8 cellular contexts compared by ENCODE assay signal in the genomic region with DNA sequence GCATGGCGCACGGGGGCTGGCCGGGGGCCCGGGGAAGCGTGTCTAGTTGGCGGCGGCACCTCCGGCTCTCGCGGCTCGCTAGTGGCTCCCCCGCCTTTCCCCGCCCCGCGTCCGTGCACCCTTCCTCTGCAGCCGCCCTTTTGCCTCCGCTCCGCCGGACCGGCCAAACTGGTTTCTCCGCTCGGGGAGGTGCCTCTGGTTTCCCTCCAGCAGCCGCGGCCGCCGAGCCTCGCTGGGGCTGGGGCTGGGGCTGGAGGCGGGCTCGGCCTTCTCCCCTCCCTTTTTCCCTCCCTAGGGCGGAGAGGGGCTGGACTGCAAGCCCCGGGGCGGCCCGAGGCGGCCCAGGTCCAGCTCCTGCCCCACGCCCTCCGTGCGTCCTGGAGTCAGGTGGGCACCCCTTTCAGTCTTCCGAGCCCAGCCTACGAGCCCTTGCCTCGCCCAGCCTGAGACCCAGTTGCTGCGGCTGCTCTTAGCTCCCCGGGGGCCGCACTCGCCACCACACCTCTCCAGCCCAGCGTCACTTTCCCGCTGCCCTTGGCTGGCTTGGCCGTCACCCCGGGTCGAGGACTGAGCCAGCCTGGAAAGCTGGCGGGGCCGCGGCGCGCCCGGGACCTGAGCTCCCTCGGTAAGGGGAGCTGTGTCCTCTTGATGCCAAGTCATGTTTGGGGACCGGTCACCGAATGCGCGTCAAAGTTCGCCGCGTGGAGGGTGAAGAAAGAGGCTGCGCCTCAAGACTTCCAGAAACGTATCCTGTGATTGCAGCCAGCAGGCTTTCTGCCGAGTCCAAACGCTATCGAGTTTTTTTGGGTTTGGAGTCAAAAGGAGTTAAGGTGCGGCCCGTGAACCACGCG. TPM values are rescaled to one million over a fixed set of nuclear protein-coding genes. Genes with fewer than 3 reads are reported as not detected.
DNase-seq lines count a peak whose midpoint lies in the region; ATAC-seq, FAIRE-seq and TF ChIP-seq lines count a peak whose summit lies in the region.

A gene (minus strand): TSS at position 197 of the 851 bp plus-strand sequence. CDS start 71,508 bp downstream, outside the sequence.

- no peaks in the 10 kb centered on the region for H3K9me3 Mint-ChIP-seq in activated naive CD4-positive, alpha-beta T cell treated with anti-CD3 and anti-CD28 coated beads, Interleukin-2, amount 50 U/mL, for 24 hours
- H3K9me3 Mint-ChIP-seq in activated CD8-positive, alpha-beta T cell treated with anti-CD3 and anti-CD28 coated beads for 36 hours: no peaks in the 10 kb centered on the region
- H3K9me3 Mint-ChIP-seq in neural crest cell: no peaks in the 10 kb centered on the region

- no peaks in the 10 kb centered on the region for H3K36me3 Mint-ChIP-seq in activated naive CD4-positive, alpha-beta T cell treated with anti-CD3 and anti-CD28 coated beads, Interleukin-2, amount 50 U/mL, for 24 hours
- no peaks in the 10 kb centered on the region for H3K36me3 Mint-ChIP-seq in activated CD8-positive, alpha-beta T cell treated with anti-CD3 and anti-CD28 coated beads for 36 hours (ENCODE audit: low read depth)
- peaks cover 3% of the 10 kb centered on the region for H3K36me3 Mint-ChIP-seq in neural crest cell (ENCODE audit: low read depth)

- FAIRE-seq in HTR-8/SVneo (lab: Jason Lieb, UNC) (no peak), frontal cortex (lab: Jason Lieb, UNC) (no peak)

- DNase-seq in activated naive CD4-positive, alpha-beta T cell (lab: John Stamatoyannopoulos, UW): no peak
- DNase-seq in HTR-8/SVneo (ENCODE audit: insufficient read length, low spot score) (peak; percentile 40), frontal cortex (ENCODE audit: low spot score in 2 of 2) (peak; percentile 43 to 46), neural crest cell (ENCODE audit: low read depth, low spot score) (peak; percentile 16)
- peak; percentile 24 for DNase-seq in activated CD8-positive, alpha-beta T cell treated with anti-CD3 and anti-CD28 coated beads for 36 hours

- POLR2A ChIA-PET in activated CD8-positive, alpha-beta T cell treated with anti-CD3 and anti-CD28 coated beads for 36 hours (lab: Charles Lee): interaction anchor here (1.0 kb wide), 1 partner anchor 9 kb away, joined by 4 read pairs; no protein-coding TSS in a partner anchor

- ATAC-seq in activated CD8-positive, alpha-beta T cell treated with anti-CD3 and anti-CD28 coated beads for 36 hours: peak; percentile 69
- ATAC-seq in GM21529 (IDR thresholded peaks at IDR 0.05; ENCODE audit: unreplicated experiment) (no peak), HG02840 (IDR thresholded peaks at IDR 0.05; ENCODE audit: low FRiP score, unreplicated experiment) (no peak)

- CTCF ChIA-PET in activated CD8-positive, alpha-beta T cell treated with anti-CD3 and anti-CD28 coated beads for 36 hours (lab: Charles Lee): no interaction called here

- intact Hi-C loops in activated CD8-positive, alpha-beta T cell treated with anti-CD3 and anti-CD28 coated beads for 36 hours (cut with micrococcal nuclease): loop anchor here (5.0 kb wide), 1 partner anchor 224 kb away; no protein-coding TSS in a partner anchor

- peak within 1 kb of the TSS; percentile 73 for H3K4me3 Mint-ChIP-seq in activated naive CD4-positive, alpha-beta T cell treated with anti-CD3 and anti-CD28 coated beads, Interleukin-2, amount 50 U/mL, for 24 hours
- peak within 1 kb of the TSS; percentile 75 for H3K4me3 Mint-ChIP-seq in activated CD8-positive, alpha-beta T cell treated with anti-CD3 and anti-CD28 coated beads for 36 hours
- H3K4me3 Mint-ChIP-seq in neural crest cell: peak within 1 kb of the TSS; percentile 71

- H3K27me3 Mint-ChIP-seq in activated naive CD4-positive, alpha-beta T cell treated with anti-CD3 and anti-CD28 coated beads, Interleukin-2, amount 50 U/mL, for 24 hours: peaks cover 45% of the 10 kb centered on the region
- peaks cover 47% of the 10 kb centered on the region for H3K27me3 Mint-ChIP-seq in activated CD8-positive, alpha-beta T cell treated with anti-CD3 and anti-CD28 coated beads for 36 hours
- peaks cover 88% of the 10 kb centered on the region for H3K27me3 Mint-ChIP-seq in neural crest cell (ENCODE audit: low read depth)

- no peak for TF ChIP-seq CTCF in activated CD8-positive, alpha-beta T cell treated with anti-CD3 and anti-CD28 coated beads for 36 hours (IDR thresholded peaks at IDR 0.05)
- no peak for TF ChIP-seq CTCF in neural crest cell (conservative IDR thresholded peaks at IDR 0.05)

- peaks cover 16% of the 10 kb centered on the region for H3K4me1 Mint-ChIP-seq in activated naive CD4-positive, alpha-beta T cell treated with anti-CD3 and anti-CD28 coated beads, Interleukin-2, amount 50 U/mL, for 24 hours
- H3K4me1 Mint-ChIP-seq in activated CD8-positive, alpha-beta T cell treated with anti-CD3 and anti-CD28 coated beads for 36 hours (ENCODE audit: low read depth): peaks cover 13% of the 10 kb centered on the region
- H3K4me1 Mint-ChIP-seq in neural crest cell: peaks cover 12% of the 10 kb centered on the region

- no peak within 1 kb of the TSS for H3K27ac Mint-ChIP-seq in activated naive CD4-positive, alpha-beta T cell treated with anti-CD3 and anti-CD28 coated beads, Interleukin-2, amount 50 U/mL, for 24 hours
- no peak within 1 kb of the TSS for H3K27ac Mint-ChIP-seq in activated CD8-positive, alpha-beta T cell treated with anti-CD3 and anti-CD28 coated beads for 36 hours
- no peak within 1 kb of the TSS for H3K27ac Mint-ChIP-seq in neural crest cell (ENCODE audit: unreplicated experiment)

RNA-seq across cellular contexts. Expression of the gene that starts here (rescaled TPM):
- total RNA-seq in activated CD8-positive, alpha-beta T cell treated with anti-CD3 and anti-CD28 coated beads for 36 hours: under 1 TPM; 0.18 to 0.38 TPM
- total RNA-seq in frontal cortex (5.7 TPM), neural crest cell (0.05 and 0.09 TPM in 2 replicates)

Comparison
In these comparisons a context has a peak if more than half of its experiments do, and no peak if none do; other contexts are left out.
1. Peak in DNase-seq and ATAC-seq in activated CD8-positive, alpha-beta T cell treated with anti-CD3 and anti-CD28 coated beads for 36 hours; RNA of the gene not detected or under 1 TPM.
2. Peak in DNase-seq in neural crest cell; RNA of the gene not detected or under 1 TPM.
3. DNase-seq: peak in HTR-8/SVneo (single experiment) and frontal cortex (2 of 2); none in activated naive CD4-positive, alpha-beta T cell (0 of 4).
4. Peak in every context shown above with its lines, with median percentiles within 50 percentile points of each other: H3K4me3 Mint-ChIP-seq.